16 cellular contexts compared by ENCODE assay signal in genomic region chr18:59420244-59420643, GRCh38.
A peak's percentile ranks its signal among the peaks of the same experiment; 100 is the strongest.
DNase-seq lines count a peak whose midpoint lies in the region; TF ChIP-seq lines count a peak whose summit lies in the region.
"Had no signal": no experiment of that assay in that cellular context is flagged by ENCODE, and none has a peak within 500 bp of the region (broad histone marks: within the 10 kb centered on the region; RNA-seq: fewer than 3 reads in every experiment).

No MANE protein-coding gene starts in this region.

- no peak overlapping the region for H2BK120ac ChIP-seq in trophoblast cell (ENCODE audit: insufficient read depth, low read length, poor library complexity)

- H2AFZ ChIP-seq in trophoblast cell (ENCODE audit: insufficient read depth, low read length, poor library complexity) = no peak overlapping the region
- H2AFZ ChIP-seq: GM23338 had no signal

- peak; percentile 58 for DNase-seq in NCI-H226
- peak; percentile 25 for DNase-seq in fibroblast of the aortic adventitia (ENCODE audit: low read depth)
- no peak for DNase-seq in trophoblast cell
- no peak for DNase-seq in colonic mucosa
- no peak for DNase-seq in NOMO-1 (lab: John Stamatoyannopoulos, UW; ENCODE audit: unreplicated experiment in 2 of 2)
- DNase-seq in stimulated activated naive CD4-positive, alpha-beta T cell (lab: John Stamatoyannopoulos, UW) = no peak
- DNase-seq: BE2C; CD4-positive, alpha-beta memory T cell; DMS153; DMS79 treated with DMSO at 0.1 percent for 48 hours; EL; GDM1; H7 had no signal

- H4K91ac ChIP-seq in trophoblast cell (ENCODE audit: low read depth, low read length) = peak overlapping the region; percentile 68

- H3K9ac ChIP-seq in trophoblast cell (ENCODE audit: low read length) (no peak overlapping the region), colonic mucosa (ENCODE audit: low read depth in 2 of 2, low read length in 2 of 2) (no peak overlapping the region)

- H2BK12ac ChIP-seq in trophoblast cell (ENCODE audit: low read length) = peak overlapping the region; percentile 14

- H3K27ac ChIP-seq in HEK293 (ENCODE audit: extremely low read depth, low read depth, low read length) (no peak overlapping the region), trophoblast cell (ENCODE audit: low read depth, low read length) (no peak overlapping the region), colonic mucosa (no peak overlapping the region)
- H3K27ac ChIP-seq: C4-2B had no signal

- H3K79me2 ChIP-seq in trophoblast cell (ENCODE audit: control insufficient read depth, insufficient read depth, low read length, poor library complexity) = no peaks in the 10 kb centered on the region

- H3K9me3 ChIP-seq in HEK293 (ENCODE audit: control insufficient read depth, insufficient read depth, low read depth, low read length) (no peaks in the 10 kb centered on the region), trophoblast cell (ENCODE audit: insufficient read depth, low read depth, low read length) (no peaks in the 10 kb centered on the region), colonic mucosa (no peaks in the 10 kb centered on the region)
- H3K9me3 ChIP-seq: BE2C had no signal

- H3K4me3 ChIP-seq in HEK293 (ENCODE audit: low read depth, low read length) = no peak overlapping the region
- no peak overlapping the region for H3K4me3 ChIP-seq in fibroblast of the aortic adventitia (ENCODE audit: low read depth, low read length)
- H3K4me3 ChIP-seq in trophoblast cell (ENCODE audit: low read depth, low read length) = no peak overlapping the region
- no peak overlapping the region for H3K4me3 ChIP-seq in colonic mucosa
- H3K4me3 ChIP-seq: GM23338 had no signal

- no peak overlapping the region for H3K4ac ChIP-seq in trophoblast cell (ENCODE audit: low read depth, low read length)

- no peak overlapping the region for H3K14ac ChIP-seq in trophoblast cell (ENCODE audit: low read length)

- H4K8ac ChIP-seq in trophoblast cell (ENCODE audit: low read depth, low read length) = peak overlapping the region; percentile 8

- no peak overlapping the region for H3K23ac ChIP-seq in trophoblast cell (ENCODE audit: low read length)

- H3K79me1 ChIP-seq in trophoblast cell (ENCODE audit: low read length) = peaks cover 9% of the 10 kb centered on the region

- no peak overlapping the region for H2AK5ac ChIP-seq in trophoblast cell (ENCODE audit: low read length)

- no peaks in the 10 kb centered on the region for H3K4me1 ChIP-seq in HEK293 (ENCODE audit: control insufficient read depth, insufficient read depth, low read length)
- H3K4me1 ChIP-seq in trophoblast cell (ENCODE audit: control insufficient read depth in 1 of 2, insufficient read depth in 2 of 2, low read length in 2 of 2) = peaks cover 10 to 14% of the 10 kb centered on the region in 2 experiments
- H3K4me1 ChIP-seq in colonic mucosa = no peaks in the 10 kb centered on the region

- peak overlapping the region; percentile 43 for H2BK5ac ChIP-seq in trophoblast cell (ENCODE audit: low read depth, low read length, poor library complexity)

- POLR2A ChIA-PET in HEK293 (lab: Yijun Ruan, JAX) = no interaction called here

- no peak for TF ChIP-seq CTCF in HEK293 (tag by site-specific recombination; IDR thresholded peaks at IDR 0.05)
- TF ChIP-seq CTCF in fibroblast of the aortic adventitia (IDR thresholded peaks at IDR 0.05; ENCODE audit: insufficient read depth, low read length) = no peak
- no peak for TF ChIP-seq CTCF in colonic mucosa (IDR thresholded peaks at IDR 0.05)

- intact Hi-C loops in colonic mucosa (cut with DNase I) = no loop called here

- H3K36me3 ChIP-seq in HEK293 (ENCODE audit: control insufficient read depth in 2 of 2, insufficient read depth in 1 of 2, low read length in 2 of 2) (no peaks in the 10 kb centered on the region), trophoblast cell (ENCODE audit: control insufficient read depth in 1 of 2, insufficient read depth in 2 of 2, low read length in 2 of 2) (no peaks in the 10 kb centered on the region), colonic mucosa (no peaks in the 10 kb centered on the region)
- H3K36me3 ChIP-seq: BE2C had no signal

- no CpG with 5 or more reads among the region's 4 CpGs for WGBS in trophoblast cell (ENCODE audit: extremely low coverage, insufficient coverage, insufficient read length)

- CTCF ChIA-PET in HEK293 (lab: Yijun Ruan, JAX) = interaction anchor here (0.6 to 3.1 kb wide), 4 partner anchors 17 to 403 kb away, joined by 3 to 12 read pairs (median 3); no protein-coding TSS in a partner anchor

- no peak overlapping the region for H3K4me2 ChIP-seq in trophoblast cell (ENCODE audit: low read length)
- H3K4me2 ChIP-seq: GM23338 had no signal

- no peak overlapping the region for H3K18ac ChIP-seq in trophoblast cell (ENCODE audit: low read length)

- H3K27me3 ChIP-seq in trophoblast cell (ENCODE audit: insufficient read depth, low read length) = no peaks in the 10 kb centered on the region
- no peaks in the 10 kb centered on the region for H3K27me3 ChIP-seq in colonic mucosa
- H3K27me3 ChIP-seq: BE2C had no signal

- no peak overlapping the region for H4K12ac ChIP-seq in trophoblast cell (ENCODE audit: low read depth, low read length)

TF ChIP-seq in HEK293, 187 proteins besides CTCF, POLR2A, EP300 and RAD21:
- TF ChIP-seq BCL11A (tag by site-specific recombination; IDR thresholded peaks at IDR 0.05; ENCODE audit: low read depth) (no peak), ZBTB48 (tag by site-specific recombination; IDR thresholded peaks at IDR 0.05) (0 out of 2 replicates have a peak, but pooled peaks have one; percentile 31), ZNF449 (tag by site-specific recombination; IDR thresholded peaks at IDR 0.05) (no peak)
TF ChIP-seq in HEK293: peak in this region for 1.

Comparison
In these comparisons a context has a peak if more than half of its experiments do, and no peak if none do; other contexts are left out.
1. DNase-seq: peak in NCI-H226 (single experiment) and fibroblast of the aortic adventitia (single experiment); none in trophoblast cell (0 of 2), colonic mucosa (single experiment), NOMO-1 (0 of 2) and stimulated activated naive CD4-positive, alpha-beta T cell (0 of 6).